17 cellular contexts compared by ENCODE assay signal in genomic region chr9:3936520-3937235, GRCh38.
A peak's percentile ranks its signal among the peaks of the same experiment; 100 is the strongest.
DNase-seq lines count a peak whose midpoint lies in the region; ATAC-seq and TF ChIP-seq lines count a peak whose summit lies in the region.
"Had no signal": no experiment of that assay in that cellular context is flagged by ENCODE, and none has a peak within 500 bp of the region (broad histone marks: within the 10 kb centered on the region; RNA-seq: fewer than 3 reads in every experiment).

No MANE protein-coding gene starts in this region.

- H3K27me3 ChIP-seq in thoracic aorta (replicated peaks; ENCODE audit: insufficient read depth) = no peaks in the 10 kb centered on the region
- H3K27me3 ChIP-seq: brain microvascular endothelial cell, hepatocyte, MG63 had no signal

- peaks cover 5% of the 10 kb centered on the region for H3K36me3 ChIP-seq in thoracic aorta
- H3K36me3 ChIP-seq: brain microvascular endothelial cell, MG63 had no signal

- H3K4me3 ChIP-seq in thoracic aorta = peak overlapping the region; percentile 28
- H3K4me3 ChIP-seq: hepatocyte, MG63, SK-N-MC had no signal

- no peak overlapping the region for H3K27ac Mint-ChIP-seq in T-helper 17 cell
- H3K27ac Mint-ChIP-seq: CD4-positive, alpha-beta memory T cell had no signal

- H3K36me3 Mint-ChIP-seq in T-helper 17 cell (ENCODE audit: low read depth) = no peaks in the 10 kb centered on the region
- H3K36me3 Mint-ChIP-seq: CD4-positive, alpha-beta memory T cell had no signal

- peaks cover 16% of the 10 kb centered on the region for H3K27me3 Mint-ChIP-seq in T-helper 17 cell

- H3K4me1 ChIP-seq in thoracic aorta (ENCODE audit: control insufficient read depth in 1 of 2, low read depth in 2 of 2) = peaks cover 0 to 7% of the 10 kb centered on the region in 2 donors

- ATAC-seq in left cardiac atrium (peak; percentile 86 to 96), thoracic aorta (ENCODE audit: insufficient number of reproducible peaks, low FRiP score, low read depth) (peak; percentile 78), T-helper 17 cell (no peak)
- ATAC-seq: left lobe of liver had no signal

- intact Hi-C loops in left cardiac atrium (cut with DNase I) = no loop called here

- DNase-seq in NCI-H2107 treated with DMSO at 0.1 percent for 48 hours (lab: John Stamatoyannopoulos, UW; ENCODE audit: unreplicated experiment) (peak; percentile 7), NCI-H2107 (lab: John Stamatoyannopoulos, UW) (no peak), NCI-H510A treated with DMSO at 0.1 percent for 48 hours (lab: John Stamatoyannopoulos, UW) (peak; percentile 75), left cardiac atrium (peak; percentile 77), thoracic aorta (ENCODE audit: low spot score) (no peak), cerebellar nuclear complex (lab: John Stamatoyannopoulos, UW) (no peak), T-helper 17 cell (no peak)
- DNase-seq in stimulated activated CD4-positive, alpha-beta T cell treated with anti-CD3 and anti-CD28 coated beads, Interleukin-1b, Interleukin-23, amount 100 ng/mL, for 48 hours = no peak
- DNase-seq: 8988T; activated effector memory CD4-positive, alpha-beta T cell treated with anti-CD3 and anti-CD28 coated beads, Interleukin-2, amount 50 U/mL, for 16 hours; brain microvascular endothelial cell; CD4-positive, alpha-beta memory T cell; MG63; small intestine had no signal

- no peaks in the 10 kb centered on the region for H3K4me1 Mint-ChIP-seq in T-helper 17 cell
- H3K4me1 Mint-ChIP-seq: CD4-positive, alpha-beta memory T cell had no signal

- H3K9me3 ChIP-seq in thoracic aorta = no peaks in the 10 kb centered on the region
- no peaks in the 10 kb centered on the region for H3K9me3 ChIP-seq in T-helper 17 cell (ENCODE audit: control insufficient read depth, low read length, poor library complexity, severe bottlenecking)
- H3K9me3 ChIP-seq: MG63 had no signal

- no peak overlapping the region for H3K4me3 Mint-ChIP-seq in T-helper 17 cell
- H3K4me3 Mint-ChIP-seq: CD4-positive, alpha-beta memory T cell had no signal

- peak overlapping the region; percentile 20 to 46 for H3K27ac ChIP-seq in thoracic aorta
- H3K27ac ChIP-seq: brain microvascular endothelial cell, hepatocyte, SK-N-MC had no signal

- peak; percentile 13 for TF ChIP-seq CTCF in thoracic aorta (IDR thresholded peaks at IDR 0.05)

Comparison
In these comparisons a context has a peak if more than half of its experiments do, and no peak if none do; other contexts are left out.
1. DNase-seq: peak in NCI-H2107 treated with DMSO at 0.1 percent for 48 hours (single experiment), NCI-H510A treated with DMSO at 0.1 percent for 48 hours (single experiment) and left cardiac atrium (single experiment); none in NCI-H2107 (single experiment), thoracic aorta (single experiment), stimulated activated CD4-positive, alpha-beta T cell treated with anti-CD3 and anti-CD28 coated beads, Interleukin-1b, Interleukin-23, amount 100 ng/mL, for 48 hours (single experiment), cerebellar nuclear complex (0 of 2) and T-helper 17 cell (0 of 3).